Comparison of ENCODE assay signal across 8 cellular contexts in the genomic region with DNA sequence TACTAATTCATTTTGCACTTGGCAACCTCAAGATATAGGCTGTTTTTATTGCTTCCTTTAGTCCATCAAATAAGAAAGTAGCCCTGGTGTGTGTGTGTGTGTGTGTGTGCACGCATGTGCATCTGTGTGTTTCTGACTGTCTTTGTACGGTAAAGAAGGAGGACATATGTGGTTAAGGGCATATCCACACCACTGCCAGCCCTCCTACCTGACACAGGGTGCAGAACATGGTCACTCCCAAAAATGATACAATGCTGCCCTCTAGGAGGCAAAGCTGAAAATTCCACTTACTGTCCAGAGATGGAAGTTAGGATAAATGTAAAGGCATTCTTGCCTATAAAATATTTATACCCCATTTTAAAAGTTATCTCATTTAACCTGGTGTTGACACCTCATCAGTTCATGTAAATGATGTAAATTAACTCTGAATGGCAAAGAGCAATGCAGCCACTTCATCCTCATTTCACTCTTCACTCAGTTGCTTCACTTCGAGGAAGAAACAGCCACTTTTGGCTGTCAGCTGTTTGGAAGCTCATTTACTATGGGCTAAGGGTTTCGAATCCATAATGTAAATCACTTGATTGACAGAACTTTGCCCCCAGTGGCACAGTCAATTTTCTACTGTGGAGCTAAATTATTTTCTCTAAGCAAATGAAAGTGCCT.
A peak's percentile ranks its signal among the peaks of the same experiment; 100 is the strongest.
DNase-seq lines count a peak whose midpoint lies in the region; ATAC-seq, FAIRE-seq and TF ChIP-seq lines count a peak whose summit lies in the region.

No MANE protein-coding gene starts in this region.

- no peak for TF ChIP-seq POLR2A in H1 (IDR thresholded peaks at IDR 0.05; ENCODE audit: control extremely low read depth in 1 of 2, low read depth in 2 of 2, low read length in 2 of 2)

- peaks cover 6% of the 10 kb centered on the region for H3K27me3 Mint-ChIP-seq in mesothelial cell of epicardium (ENCODE audit: low read depth)
- H3K27me3 Mint-ChIP-seq in T-helper 2 cell treated with Interferon-gamma antibody and Interleukin-4, amounts not matched to agents 5 μg/mL and 100 μg/mL, for 36 hours (ENCODE audit: low read depth): no peaks in the 10 kb centered on the region

- no peak overlapping the region for H3K4me2 ChIP-seq in PC-9
- H3K4me2 ChIP-seq in H1 (ENCODE audit: insufficient read depth in 1 of 2, low read depth in 2 of 2, low read length in 2 of 2): no peak overlapping the region

- WGBS in H1 (ENCODE audit: extremely low coverage in 1 of 2, insufficient coverage in 1 of 2, insufficient read length in 1 of 2, insufficient replicate concordance in 2 of 2, low coverage in 1 of 2, low lambda C conversion rate in 2 of 2, missing lambda C conversion rate in 1 of 2), 2 experiments: 54% methylated on average over 4 of the region's 4 CpGs; no CpG with 5 or more reads in 1 of the 2 experiments

- no peak overlapping the region for H3K4ac ChIP-seq in H1 (replicated peaks; ENCODE audit: insufficient read length, low read depth, low read length)

- H4K8ac ChIP-seq in H1 (ENCODE audit: extremely low read depth, insufficient read depth, low read length): no peak overlapping the region

- TF ChIP-seq RAD21 in H1 (IDR thresholded peaks at IDR 0.05 in 1 of 2, conservative IDR thresholded peaks at IDR 0.05 in 1 of 2; ENCODE audit: low read depth in 2 of 2, low read length in 2 of 2): peak; percentile 96 to 98

- no peaks in the 10 kb centered on the region for H3K79me1 ChIP-seq in H1 (ENCODE audit: low read depth, low read length)

- H3K56ac ChIP-seq in H1 (replicated peaks; ENCODE audit: insufficient read length, low read depth, low read length): no peak overlapping the region

- no peaks in the 10 kb centered on the region for H3K36me3 ChIP-seq in PC-9 (ENCODE audit: low read depth)
- H3K36me3 ChIP-seq in H1 (ENCODE audit: control insufficient read depth in 2 of 4, insufficient read depth in 4 of 4, low read length in 3 of 4): peaks cover 0 to 5% (median 0%) of the 10 kb centered on the region in 4 experiments; a peak in 3 of 8 replicates

- H2BK5ac ChIP-seq in H1 (ENCODE audit: low read depth, low read length): no peak overlapping the region

- DNase-seq in SIG-M5 treated with dmso at 0.1 percent for 504 hours (lab: John Stamatoyannopoulos, UW; ENCODE audit: unreplicated experiment): peak; percentile 16
- no peak for DNase-seq in SIG-M5 (lab: John Stamatoyannopoulos, UW)
- peak; percentile 61 to 71 for DNase-seq in Kasumi-1 (lab: John Stamatoyannopoulos, UW)
- peak; percentile 40 to 43 for DNase-seq in PC-9
- DNase-seq in H1 (ENCODE audit: low read depth in 1 of 2, low spot score in 2 of 2): peak in 1 of 2 experiments; percentile 62
- peak; percentile 35 to 52 for DNase-seq in mesothelial cell of epicardium (ENCODE audit: low spot score in 2 of 2, unreplicated experiment in 2 of 2)
- DNase-seq in T-helper 2 cell treated with Interferon-gamma antibody and Interleukin-4, amounts not matched to agents 5 μg/mL and 100 μg/mL, for 36 hours (ENCODE audit: low spot score): no peak

- no peak overlapping the region for H2BK120ac ChIP-seq in H1 (replicated peaks; ENCODE audit: low read depth, low read length)

- no peaks in the 10 kb centered on the region for H3K23me2 ChIP-seq in H1 (ENCODE audit: low read depth, low read length)

- H3K4me3 ChIP-seq in PC-9 (no peak overlapping the region), H1 (ENCODE audit: extremely low read depth in 1 of 4, insufficient read depth in 2 of 4, low read depth in 3 of 4, low read length in 4 of 4) (no peak overlapping the region)

- no peak overlapping the region for H3K23ac ChIP-seq in H1 (ENCODE audit: insufficient read length)

- TF ChIP-seq EP300 in H1 (IDR thresholded peaks at IDR 0.05; ENCODE audit: borderline replicate concordance in 1 of 2, low read depth in 2 of 2, low read length in 2 of 2): no peak

- H3K36me3 Mint-ChIP-seq in mesothelial cell of epicardium: peaks cover 18% of the 10 kb centered on the region
- H3K36me3 Mint-ChIP-seq in T-helper 2 cell treated with Interferon-gamma antibody and Interleukin-4, amounts not matched to agents 5 μg/mL and 100 μg/mL, for 36 hours (ENCODE audit: low read depth): no peaks in the 10 kb centered on the region

- BruUV-seq in PC-9 (replicated peaks; lab: Mats Ljungman, UMichigan): no TSS peak

- CTCF ChIA-PET in PC-9 (lab: Charles Lee) (interaction anchor here (0.6 to 0.7 kb wide), 3 partner anchors 193 to 785 kb away, joined by 3 read pairs; no protein-coding TSS in a partner anchor), H1 (lab: Charles Lee; ENCODE audit: partially characterized antibody) (interaction anchor here (0.6 to 6.0 kb wide), 73 partner anchors 8 to 1068 kb away, joined by 3 to 36 read pairs (median 3); no protein-coding TSS in a partner anchor)

- H3K27ac ChIP-seq in PC-9: no peak overlapping the region
- H3K27ac ChIP-seq in H1 (ENCODE audit: low read depth, low read length): no peak overlapping the region

- H3K4me3 Mint-ChIP-seq in mesothelial cell of epicardium: no peak overlapping the region
- no peak overlapping the region for H3K4me3 Mint-ChIP-seq in T-helper 2 cell treated with Interferon-gamma antibody and Interleukin-4, amounts not matched to agents 5 μg/mL and 100 μg/mL, for 36 hours

- H3F3A ChIP-seq in PC-9 (ENCODE audit: insufficient read depth, low read depth): no peaks in the 10 kb centered on the region

- H4K91ac ChIP-seq in H1 (replicated peaks; ENCODE audit: insufficient read length, low read length): no peak overlapping the region

- peaks cover 8% of the 10 kb centered on the region for H3K4me1 Mint-ChIP-seq in mesothelial cell of epicardium
- H3K4me1 Mint-ChIP-seq in T-helper 2 cell treated with Interferon-gamma antibody and Interleukin-4, amounts not matched to agents 5 μg/mL and 100 μg/mL, for 36 hours (ENCODE audit: low read depth): no peaks in the 10 kb centered on the region

- no peak overlapping the region for H2BK12ac ChIP-seq in H1 (ENCODE audit: low read depth, low read length)

- no peak overlapping the region for H3K9ac ChIP-seq in H1 (replicated peaks in 1 of 4; ENCODE audit: extremely low read depth in 1 of 4, low read depth in 3 of 4, low read length in 3 of 4)

- no peak overlapping the region for H2BK20ac ChIP-seq in H1 (ENCODE audit: low read length)

- H3K9me3 Mint-ChIP-seq in mesothelial cell of epicardium: peaks cover 10% of the 10 kb centered on the region
- no peaks in the 10 kb centered on the region for H3K9me3 Mint-ChIP-seq in T-helper 2 cell treated with Interferon-gamma antibody and Interleukin-4, amounts not matched to agents 5 μg/mL and 100 μg/mL, for 36 hours

- H2AFZ ChIP-seq in PC-9 (no peak overlapping the region), H1 (ENCODE audit: low read length) (no peak overlapping the region)

- FAIRE-seq in H1 (lab: Jason Lieb, UNC): peak; percentile 98

- H3K14ac ChIP-seq in H1 (ENCODE audit: insufficient read length): no peak overlapping the region

- H3K9me3 ChIP-seq in PC-9 (ENCODE audit: insufficient read depth, low read depth) (no peaks in the 10 kb centered on the region), H1 (ENCODE audit: insufficient read depth in 2 of 2, low read depth in 1 of 2, low read length in 1 of 2) (no peaks in the 10 kb centered on the region; a peak in 1 of 4 replicates)

- H2AK5ac ChIP-seq in H1 (ENCODE audit: low read depth, low read length): no peak overlapping the region

- H4K20me1 ChIP-seq in PC-9 (ENCODE audit: insufficient read depth) (no peaks in the 10 kb centered on the region), H1 (replicated peaks in 1 of 2; ENCODE audit: control insufficient read depth in 1 of 2, insufficient read depth in 2 of 2, low read length in 2 of 2) (no peaks in the 10 kb centered on the region)

- no peak overlapping the region for H4K5ac ChIP-seq in H1 (ENCODE audit: insufficient read length, low read depth, low read length)

- no peak overlapping the region for H3K18ac ChIP-seq in H1 (ENCODE audit: extremely low read depth, low read length)

- intact Hi-C loops in PC-9 (cut with micrococcal nuclease; ENCODE audit: unreplicated experiment): loop anchor here (1.0 to 10.0 kb wide), 2 partner anchors 662 to 816 kb away; partner anchors contain the start of gene FAT3

- H3K27ac Mint-ChIP-seq in mesothelial cell of epicardium: no peak overlapping the region
- H3K27ac Mint-ChIP-seq in T-helper 2 cell treated with Interferon-gamma antibody and Interleukin-4, amounts not matched to agents 5 μg/mL and 100 μg/mL, for 36 hours: no peak overlapping the region

- TF ChIP-seq CTCF in PC-9 (conservative IDR thresholded peaks at IDR 0.05) (peak; percentile 83), H1 (IDR thresholded peaks at IDR 0.05; ENCODE audit: control extremely low read depth in 1 of 3, insufficient read depth in 1 of 3, low read depth in 1 of 3, low read length in 3 of 3) (peak; percentile 31 to 78 (median 70)), mesothelial cell of epicardium (IDR thresholded peaks at IDR 0.05; ENCODE audit: unreplicated experiment) (peak; percentile 66)

- no peak overlapping the region for H2BK15ac ChIP-seq in H1 (ENCODE audit: low read length)

- H3K27me3 ChIP-seq in PC-9 (ENCODE audit: insufficient read depth, low read depth) (no peaks in the 10 kb centered on the region), H1 (replicated peaks in 1 of 4; ENCODE audit: control insufficient read depth in 3 of 4, extremely low read depth in 1 of 4, insufficient read depth in 3 of 4, low read length in 3 of 4) (no peaks in the 10 kb centered on the region)

- H3K4me1 ChIP-seq in PC-9 (replicated peaks; ENCODE audit: insufficient read depth): no peaks in the 10 kb centered on the region
- peaks cover 0 to 2% (median 0%) of the 10 kb centered on the region in 4 experiments; a peak in 1 of 7 replicates for H3K4me1 ChIP-seq in H1 (replicated peaks in 1 of 4; ENCODE audit: control insufficient read depth in 3 of 4, insufficient read depth in 4 of 4, low read length in 3 of 4)

- ATAC-seq in GM21528 (IDR thresholded peaks at IDR 0.05; ENCODE audit: low FRiP score, unreplicated experiment): peak; percentile 86

- H3K79me2 ChIP-seq in PC-9 (ENCODE audit: low read depth): no peaks in the 10 kb centered on the region
- H3K79me2 ChIP-seq in H1 (ENCODE audit: control insufficient read depth in 1 of 2, insufficient read depth in 2 of 2, low read length in 2 of 2): no peaks in the 10 kb centered on the region

- H3K9me2 ChIP-seq in PC-9 (ENCODE audit: insufficient read depth): no peaks in the 10 kb centered on the region

- POLR2A ChIA-PET in PC-9 (lab: Charles Lee; ENCODE audit: unreplicated experiment): no interaction called here
- POLR2A ChIA-PET in H1 (lab: Charles Lee; ENCODE audit: partially characterized antibody): interaction anchor here (1.2 kb wide), 2 partner anchors 230 to 816 kb away, joined by 3 to 4 read pairs; no protein-coding TSS in a partner anchor

TF ChIP-seq in H1, 55 proteins besides CTCF, POLR2A, EP300 and RAD21 (continues in another document):
- TF ChIP-seq CBX5 (IDR thresholded peaks at IDR 0.05; ENCODE audit: low read depth, low read length) (no peak), TBP (IDR thresholded peaks at IDR 0.05; ENCODE audit: low read depth, low read length) (no peak), HDAC2 (IDR thresholded peaks at IDR 0.05; ENCODE audit: borderline replicate concordance in 1 of 2, low read depth in 2 of 2, low read length in 2 of 2) (no peak), SP1 (IDR thresholded peaks at IDR 0.05; ENCODE audit: low read depth, low read length) (no peak)

Comparison
In these comparisons a context has a peak if more than half of its experiments do, and no peak if none do; other contexts are left out.
1. DNase-seq: peak in SIG-M5 treated with dmso at 0.1 percent for 504 hours (single experiment), Kasumi-1 (2 of 2), PC-9 (2 of 2) and mesothelial cell of epicardium (2 of 2); none in SIG-M5 (single experiment) and T-helper 2 cell treated with Interferon-gamma antibody and Interleukin-4, amounts not matched to agents 5 μg/mL and 100 μg/mL, for 36 hours (single experiment).
2. Peak in every context shown above with its lines, with median percentiles within 50 percentile points of each other: CTCF ChIP-seq.